In the genomic region with DNA sequence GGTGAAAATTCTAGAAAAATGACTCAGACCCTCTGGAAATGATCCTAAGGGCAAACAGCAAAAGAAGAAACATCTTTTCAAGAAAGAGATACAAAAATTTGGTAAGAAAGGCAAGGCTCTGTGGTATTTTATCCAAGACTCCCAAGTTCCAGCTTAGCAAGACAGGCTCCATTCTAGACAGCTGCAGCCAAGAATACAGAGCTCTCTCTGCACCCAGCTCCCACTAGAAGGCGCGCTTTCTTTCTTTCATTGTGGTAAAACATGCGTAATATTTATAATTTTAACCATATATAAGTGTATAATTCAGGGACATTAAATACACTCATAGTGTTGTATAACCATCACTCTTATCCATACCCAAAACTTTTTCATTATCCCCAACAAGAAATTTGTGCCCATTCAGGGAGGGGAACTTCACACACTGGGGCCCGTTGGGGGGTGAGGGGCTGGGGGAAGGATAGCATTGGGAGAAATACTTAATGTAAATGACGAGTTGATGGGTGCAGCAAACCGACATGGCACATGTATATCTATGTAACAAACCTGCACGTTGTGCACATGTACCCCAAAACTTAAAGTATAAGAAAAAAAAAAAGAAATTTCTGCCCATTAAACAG, we compare ENCODE assay signal across 12 cellular contexts. TPM values are rescaled to one million over a fixed set of nuclear protein-coding genes. Genes with fewer than 3 reads are reported as not detected.
DNase-seq lines count a peak whose midpoint lies in the region; ATAC-seq, FAIRE-seq and TF ChIP-seq lines count a peak whose summit lies in the region.
"Had no signal": no experiment of that assay in that cellular context is flagged by ENCODE, and none has a peak within 500 bp of the region (broad histone marks: within the 10 kb centered on the region; RNA-seq: fewer than 3 reads in every experiment).

No MANE protein-coding gene starts in this region.

- no peaks in the 10 kb centered on the region; the same call in 2 of the 3 replicates for H3K4me1 ChIP-seq in A549
- H3K4me1 ChIP-seq in OCI-LY1 (ENCODE audit: insufficient read depth, low read length, severe bottlenecking): peaks cover 14% of the 10 kb centered on the region

- H3K9me3 ChIP-seq in A549 (no peaks in the 10 kb centered on the region), OCI-LY1 (ENCODE audit: low read length) (no peaks in the 10 kb centered on the region)

- H3K9me2 ChIP-seq in OCI-LY1 (ENCODE audit: low read depth, low read length): no peaks in the 10 kb centered on the region

- TF ChIP-seq RAD21 in A549 (conservative IDR thresholded peaks at IDR 0.05 in 1 of 2, IDR thresholded peaks at IDR 0.05 in 1 of 2): no peak

- no peaks in the 10 kb centered on the region for H3K36me3 ChIP-seq in OCI-LY1 (ENCODE audit: insufficient read depth, low read length)

- FAIRE-seq in A549 (lab: Jason Lieb, UNC): no peak
- FAIRE-seq: endometrium had no signal

- no peak overlapping the region for H3K9ac ChIP-seq in OCI-LY1 (ENCODE audit: low read length)

- H3K27me3 ChIP-seq in OCI-LY1 (ENCODE audit: insufficient read depth, low read length): no peaks in the 10 kb centered on the region

- ATAC-seq in A549 (peak in 1 of 2 experiments; percentile 37; a peak in 1 of 6 replicates), GM21390 (IDR thresholded peaks at IDR 0.05; ENCODE audit: unreplicated experiment) (no peak), GM19467 (IDR thresholded peaks at IDR 0.05; ENCODE audit: unreplicated experiment) (no peak)

- no peak overlapping the region for H3K4me3 ChIP-seq in A549
- no peak overlapping the region for H3K4me3 ChIP-seq in OCI-LY1 (ENCODE audit: low read depth, low read length, poor library complexity, severe bottlenecking)
- H3K4me3 ChIP-seq in choroid plexus epithelial cell (ENCODE audit: low read depth, low read length): no peak overlapping the region

- peak; percentile 37; the same call in 2 of the 3 replicates for TF ChIP-seq CTCF in A549 (IDR thresholded peaks at IDR 0.05)
- peak; percentile 50 for TF ChIP-seq CTCF in OCI-LY1 (IDR thresholded peaks at IDR 0.05; ENCODE audit: low read length)
- peak; percentile 64 for TF ChIP-seq CTCF in choroid plexus epithelial cell (conservative IDR thresholded peaks at IDR 0.05; ENCODE audit: low read depth, low read length)

- no peak for TF ChIP-seq EP300 in A549 (IDR thresholded peaks at IDR 0.05)

- no peak overlapping the region for H3K27ac ChIP-seq in A549
- no peak overlapping the region for H3K27ac ChIP-seq in OCI-LY1 (ENCODE audit: low read depth, low read length, poor library complexity, severe bottlenecking)

- no peak for TF ChIP-seq POLR2A in A549 (IDR thresholded peaks at IDR 0.05; ENCODE audit: low read length)

- WGBS in A549 (ENCODE audit: missing lambda C conversion rate): 15% methylated on average over 6 of the region's 7 CpGs

- H4K20me1 ChIP-seq in OCI-LY1 (ENCODE audit: insufficient read depth, low read length): no peaks in the 10 kb centered on the region

- H3K4me2 ChIP-seq in A549 (peak overlapping the region; percentile 30; the same call in 2 of the 3 replicates), OCI-LY1 (ENCODE audit: low read length) (no peak overlapping the region)

- H2AFZ ChIP-seq in OCI-LY1 (ENCODE audit: low read length): no peak overlapping the region

- no peaks in the 10 kb centered on the region for H3F3A ChIP-seq in OCI-LY1 (ENCODE audit: insufficient read depth, low read length)

- H3K79me2 ChIP-seq in OCI-LY1 (ENCODE audit: insufficient read depth, low read length): no peaks in the 10 kb centered on the region

- DNase-seq in A549 (ENCODE audit: low read depth in 1 of 2, low spot score in 1 of 2) (peak in 1 of 2 experiments; percentile 14), GM03348 (ENCODE audit: low spot score) (peak; percentile 44), choroid plexus epithelial cell (ENCODE audit: low read depth) (peak; percentile 33), NOMO-1 treated with dmso at 0.1 percent for 144 hours (lab: John Stamatoyannopoulos, UW; ENCODE audit: unreplicated experiment) (no peak), hypothalamus (lab: John Stamatoyannopoulos, UW) (no peak)
- DNase-seq: anterior cingulate cortex, C1 segment of cervical spinal cord, NCI-H2029 had no signal

- CTCF ChIA-PET in A549 (lab: Yijun Ruan, JAX): interaction anchor here (0.6 to 3.7 kb wide), 5 partner anchors 13 to 689 kb away, joined by 3 to 17 read pairs (median 5); partner anchors contain the start of gene CDC7

- POLR2A ChIA-PET in A549 (lab: Yijun Ruan, JAX): no interaction called here

TF ChIP-seq in A549, 52 proteins besides CTCF, POLR2A, EP300 and RAD21:
- peak; percentile 20; the same call in 1 of the 3 replicates for TF ChIP-seq SMC3 (IDR thresholded peaks at IDR 0.05)
- TF ChIP-seq NFE2L2 (conservative IDR thresholded peaks at IDR 0.05; ENCODE audit: low read length): no peak

RNA-seq across cellular contexts. Expression of gene HFM1, which starts 2.2 kb away (rescaled TPM):
- polyA plus RNA-seq in A549 (2011; rRNA removed) (0.42 and 0.68 TPM in 2 replicates), A549 (2017; fragmentation: RNase III; extraction: RNeasy Plus Mini Kit Qiagen cat#74134 plus additional on column Dnase treatment) (0.04 to 0.08 TPM (median 0.07 TPM) in 3 replicates)
- polyA plus RNA-seq in A549 (2012; cell fraction: cytosol; rRNA removed): 0.01 TPM in 1 of 2 replicates, not detected in the other
- not detected in 2 replicates for polyA plus RNA-seq in A549 (2012; cell fraction: nucleus; rRNA removed)
- polyA minus RNA-seq in A549 (2011; rRNA and poly(A)+ RNA removed): 0.04 and 0.05 TPM in 2 replicates

Comparison
In these comparisons a context has a peak if more than half of its experiments do, and no peak if none do; other contexts are left out.
1. DNase-seq: peak in GM03348 (single experiment) and choroid plexus epithelial cell (single experiment); none in NOMO-1 treated with dmso at 0.1 percent for 144 hours (single experiment) and hypothalamus (0 of 51).
2. Peak in every context shown above with its lines, with median percentiles within 50 percentile points of each other: CTCF ChIP-seq.